2 cellular contexts compared by ENCODE assay signal in genomic region chr12:8332373-8332772, GRCh38.
DNase-seq lines count a peak whose midpoint lies in the region; TF ChIP-seq lines count a peak whose summit lies in the region.
"Not testable (repeated sequence)": the region's sequence is repeated elsewhere in the genome, so short reads cannot be mapped to it uniquely, and the experiment has no call there.

No MANE protein-coding gene starts in this region.

- H3K9ac ChIP-seq in Karpas-422 (ENCODE audit: low read length), result not testable (repeated sequence)

- not testable (repeated sequence) for H4K20me1 ChIP-seq in Karpas-422 (ENCODE audit: insufficient read depth, low read depth, low read length)

- H2AFZ ChIP-seq in Karpas-422 (ENCODE audit: low read length), result not testable (repeated sequence)

- not testable (repeated sequence) for H3K27ac ChIP-seq in HEK293 (ENCODE audit: extremely low read depth, low read depth, low read length); Karpas-422 (ENCODE audit: low read length)

- peak; percentile 41 for DNase-seq in Karpas-422

- H3K79me2 ChIP-seq in Karpas-422 (ENCODE audit: low read length), result not testable (repeated sequence)

- CTCF ChIA-PET in HEK293 (lab: Yijun Ruan, JAX), result not testable (repeated sequence)

- not testable (repeated sequence) for H3K9me3 ChIP-seq in HEK293 (ENCODE audit: control insufficient read depth, insufficient read depth, low read depth, low read length); Karpas-422 (ENCODE audit: low read length)

- POLR2A ChIA-PET in HEK293 (lab: Yijun Ruan, JAX), result not testable (repeated sequence)

- not testable (repeated sequence) for H3K9me2 ChIP-seq in Karpas-422 (replicated peaks; ENCODE audit: insufficient read depth, low read length)

- not testable (repeated sequence) for H3K4me1 ChIP-seq in HEK293 (ENCODE audit: control insufficient read depth, insufficient read depth, low read length)
- H3K4me1 ChIP-seq in Karpas-422 (ENCODE audit: low read length), result peaks cover 46% of the 10 kb centered on the region

- H3K4me3 ChIP-seq in HEK293 (ENCODE audit: low read depth, low read length); Karpas-422 (ENCODE audit: low read length): not testable (repeated sequence)

- not testable (repeated sequence) for H3K27me3 ChIP-seq in Karpas-422 (ENCODE audit: low read length)

- not testable (repeated sequence) for H3K4me2 ChIP-seq in Karpas-422 (ENCODE audit: low read depth, low read length, poor library complexity, severe bottlenecking)

- TF ChIP-seq CTCF in HEK293 (tag by site-specific recombination; IDR thresholded peaks at IDR 0.05), result not testable (repeated sequence)

- not testable (repeated sequence) for H3K36me3 ChIP-seq in HEK293 (ENCODE audit: control insufficient read depth in 2 of 2, insufficient read depth in 1 of 2, low read length in 2 of 2); Karpas-422 (ENCODE audit: insufficient read depth, low read length)

TF ChIP-seq in HEK293, 187 proteins besides CTCF, POLR2A, EP300 and RAD21:
- peak; percentile 92 for TF ChIP-seq ZNF10 (tag by site-specific recombination; IDR thresholded peaks at IDR 0.05)
